20 cellular contexts compared by ENCODE assay signal in the genomic region with DNA sequence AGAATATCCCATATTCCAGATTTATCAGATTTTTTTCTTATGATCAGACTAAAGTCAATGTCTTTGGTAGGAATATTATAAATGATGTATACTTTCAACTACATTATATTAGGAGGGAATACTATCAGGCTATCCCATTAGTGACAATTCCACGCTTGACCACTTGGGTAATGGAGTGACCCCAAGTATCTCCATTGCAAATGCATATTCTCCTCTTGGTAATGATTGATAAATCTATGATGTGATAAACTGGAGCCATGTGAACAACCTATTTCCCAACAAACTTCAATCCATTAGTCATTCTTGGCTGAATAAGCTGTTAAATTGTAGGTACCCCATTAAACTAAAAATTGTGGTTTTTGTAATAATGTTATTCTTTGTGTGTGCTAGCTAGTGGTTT. TPM values are rescaled to one million over a fixed set of nuclear protein-coding genes. Genes with fewer than 3 reads are reported as not detected.
DNase-seq lines count a peak whose midpoint lies in the region; FAIRE-seq and TF ChIP-seq lines count a peak whose summit lies in the region.
"Had no signal": no experiment of that assay in that cellular context is flagged by ENCODE, and none has a peak within 500 bp of the region (broad histone marks: within the 10 kb centered on the region; RNA-seq: fewer than 3 reads in every experiment).

No MANE protein-coding gene starts in this region.

- no peak overlapping the region for H3K27ac Mint-ChIP-seq in endothelial cell (ENCODE audit: unreplicated experiment)

- TF ChIP-seq POLR2A in NB4 (IDR thresholded peaks at IDR 0.05; ENCODE audit: extremely low read depth, insufficient read length) (no peak), GM12892 (IDR thresholded peaks at IDR 0.05; ENCODE audit: low read depth, low read length) (no peak)

- intact Hi-C loops in A673 (cut with micrococcal nuclease; ENCODE audit: unreplicated experiment) = no loop called here

- no peaks in the 10 kb centered on the region for H3K36me3 Mint-ChIP-seq in endothelial cell (ENCODE audit: low read depth, unreplicated experiment)

- H3K79me2 ChIP-seq in osteoblast (ENCODE audit: insufficient read depth, low read length) = no peaks in the 10 kb centered on the region

- no peaks in the 10 kb centered on the region for H3K9me3 Mint-ChIP-seq in endothelial cell (ENCODE audit: unreplicated experiment)

- H3K36me3 ChIP-seq in osteoblast (ENCODE audit: insufficient read depth, low read length) (no peaks in the 10 kb centered on the region), A673 (ENCODE audit: insufficient read depth, low read length, poor library complexity, severe bottlenecking) (no peaks in the 10 kb centered on the region)
- H3K36me3 ChIP-seq: BLaER1 treated with 17β-estradiol and CSF1 and Interleukin-3, amounts not matched to agents 10 nM and 100 nM had no signal

- H3K27me3 ChIP-seq in osteoblast (ENCODE audit: insufficient read depth, low read length) (no peaks in the 10 kb centered on the region), A673 (replicated peaks; ENCODE audit: insufficient read depth, low read depth, low read length, poor library complexity) (no peaks in the 10 kb centered on the region)
- H3K27me3 ChIP-seq: BLaER1 treated with 17β-estradiol and CSF1 and Interleukin-3, amounts not matched to agents 10 nM and 100 nM had no signal

- no peak overlapping the region for H3K4me3 Mint-ChIP-seq in endothelial cell (ENCODE audit: unreplicated experiment)

- no peaks in the 10 kb centered on the region for H3K9me3 ChIP-seq in osteoblast (ENCODE audit: low read depth, low read length)
- peaks cover 5% of the 10 kb centered on the region for H3K9me3 ChIP-seq in A673 (ENCODE audit: low read depth, low read length, poor library complexity, severe bottlenecking)

- CTCF ChIA-PET in A673 (lab: Charles Lee) = no interaction called here

- no peak overlapping the region for H2AFZ ChIP-seq in osteoblast (ENCODE audit: low read length)
- H2AFZ ChIP-seq: PC-9 had no signal

- H3K4me1 ChIP-seq in osteoblast (ENCODE audit: insufficient read depth, low read length) (no peaks in the 10 kb centered on the region), A673 (ENCODE audit: insufficient read depth, low read length, poor library complexity, severe bottlenecking) (no peaks in the 10 kb centered on the region)
- H3K4me1 ChIP-seq: BLaER1 treated with 17β-estradiol and CSF1 and Interleukin-3, amounts not matched to agents 10 nM and 100 nM had no signal

- no peaks in the 10 kb centered on the region for H4K20me1 ChIP-seq in osteoblast (ENCODE audit: insufficient read depth, low read length)
- H4K20me1 ChIP-seq: BLaER1 treated with 17β-estradiol and CSF1 and Interleukin-3, amounts not matched to agents 10 nM and 100 nM had no signal

- H3K27me3 Mint-ChIP-seq in endothelial cell (ENCODE audit: unreplicated experiment) = peaks cover 1% of the 10 kb centered on the region

- H3K4me1 Mint-ChIP-seq in endothelial cell (ENCODE audit: unreplicated experiment) = peaks cover 4% of the 10 kb centered on the region

- FAIRE-seq in GM12892 (lab: Jason Lieb, UNC) = no peak
- no peak for FAIRE-seq in RCC 7860 (lab: Jason Lieb, UNC)
- FAIRE-seq: G401.6, H54 had no signal

- POLR2A ChIA-PET in A673 (lab: Charles Lee; ENCODE audit: low non-redundant PET) = no interaction called here

- BruUV-seq in A673 (replicated peaks; lab: Mats Ljungman, UMichigan) = no TSS peak

- TF ChIP-seq CTCF in NB4 (IDR thresholded peaks at IDR 0.05; ENCODE audit: low read depth, low read length) (peak; percentile 9), endothelial cell (IDR thresholded peaks at IDR 0.05; ENCODE audit: unreplicated experiment) (peak; percentile 61), osteoblast (IDR thresholded peaks at IDR 0.05; ENCODE audit: extremely low read depth, low read depth, low read length) (peak; percentile 5), A673 (conservative IDR thresholded peaks at IDR 0.05; ENCODE audit: low read depth, low read length) (no peak)

- no peak overlapping the region for H3K4me3 ChIP-seq in NB4 (ENCODE audit: low read depth, low read length)
- no peak overlapping the region for H3K4me3 ChIP-seq in osteoblast (ENCODE audit: insufficient read depth, low read length)
- no peak overlapping the region for H3K4me3 ChIP-seq in A673 (ENCODE audit: low read depth, low read length, poor library complexity, severe bottlenecking)
- H3K4me3 ChIP-seq: BLaER1 treated with 17β-estradiol and CSF1 and Interleukin-3, amounts not matched to agents 10 nM and 100 nM; PC-9 had no signal

- H3K4me2 ChIP-seq in osteoblast (ENCODE audit: insufficient read depth, low read length) = no peak overlapping the region
- H3K4me2 ChIP-seq: BLaER1 treated with 17β-estradiol and CSF1 and Interleukin-3, amounts not matched to agents 10 nM and 100 nM; PC-9 had no signal

- H3K27ac ChIP-seq in osteoblast (ENCODE audit: low read depth, low read length) (no peak overlapping the region), A673 (ENCODE audit: low read depth, low read length, poor library complexity, severe bottlenecking) (no peak overlapping the region)
- H3K27ac ChIP-seq: BLaER1 treated with 17β-estradiol and CSF1 and Interleukin-3, amounts not matched to agents 10 nM and 100 nM; HL-60; PC-9 had no signal

- DNase-seq in ELR (ENCODE audit: low read depth) = peak; percentile 16
- no peak for DNase-seq in NB4 (ENCODE audit: low read depth)
- no peak for DNase-seq in endothelial cell (ENCODE audit: low spot score)
- DNase-seq in osteoblast (ENCODE audit: insufficient read length, low spot score, missing footprints) = no peak
- DNase-seq in A673 (ENCODE audit: low spot score) = no peak
- no peak for DNase-seq in NCI-H146 treated with DMSO at 0.1 percent for 48 hours (lab: John Stamatoyannopoulos, UW; ENCODE audit: unreplicated experiment)
- DNase-seq in GM12892 (ENCODE audit: insufficient read length) = no peak
- no peak for DNase-seq in RCC 7860 (ENCODE audit: low spot score)
- DNase-seq: DMS79 treated with DMSO at 0.1 percent for 48 hours, NCI-H1417 treated with DMSO at 0.1 percent for 48 hours, NCI-H2029 treated with DMSO at 0.1 percent for 48 hours, NCI-H2171 treated with DMSO at 0.1 percent for 48 hours, NCI-H510A, NCI-H82, PC-9, T-helper 1 cell had no signal

RNA-seq across cellular contexts. Expression of a gene that starts 12.2 kb away (rescaled TPM):
- total RNA-seq in endothelial cell (ENCODE audit: unreplicated experiment) = 97.0 TPM
- total RNA-seq in osteoblast = 58.3 and 66.6 TPM in 2 replicates
- total RNA-seq in A673 (2021) = 35.1 and 42.0 TPM in 2 replicates
- not detected for polyA plus RNA-seq in GM12892 (2012; ENCODE audit: missing spikeins)
